Comparison of ENCODE assay signal across 18 cellular contexts in the genomic region with DNA sequence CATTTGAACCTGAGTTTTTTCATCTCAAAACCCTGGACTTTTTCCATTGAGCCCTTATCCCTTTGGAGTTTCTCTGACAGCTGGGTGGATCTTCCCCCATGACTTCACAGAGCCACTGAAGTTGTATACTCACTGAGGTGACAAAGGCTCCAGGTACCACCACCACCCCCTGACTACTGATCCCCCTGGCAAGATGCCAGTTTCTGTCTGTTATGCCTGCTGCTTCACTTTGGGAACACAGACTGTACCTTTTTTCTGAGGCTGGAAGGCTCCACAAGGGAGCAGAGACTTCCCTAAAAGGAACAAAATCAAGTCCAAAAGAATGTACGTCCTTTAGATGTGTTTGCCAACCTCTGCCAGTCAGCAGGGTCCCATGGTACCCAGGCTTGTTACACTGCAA.
DNase-seq lines count a peak whose midpoint lies in the region; ATAC-seq, FAIRE-seq and TF ChIP-seq lines count a peak whose summit lies in the region.
"Had no signal": no experiment of that assay in that cellular context is flagged by ENCODE, and none has a peak within 500 bp of the region (broad histone marks: within the 10 kb centered on the region; RNA-seq: fewer than 3 reads in every experiment).

No MANE protein-coding gene starts in this region.

- peaks cover 18% of the 10 kb centered on the region for H3K4me1 Mint-ChIP-seq in Caco-2 (ENCODE audit: low read depth, unreplicated experiment)
- peaks cover 13% of the 10 kb centered on the region for H3K4me1 Mint-ChIP-seq in astrocyte (ENCODE audit: low read depth, unreplicated experiment)
- H3K4me1 Mint-ChIP-seq: CD8-positive, alpha-beta memory T cell had no signal

- peaks cover 6% of the 10 kb centered on the region for H3K79me1 ChIP-seq in trophoblast cell (ENCODE audit: low read length)

- no peak overlapping the region for H2AK5ac ChIP-seq in trophoblast cell (ENCODE audit: low read length)

- in situ Hi-C loops in brain microvascular endothelial cell (cut with HindIII; ENCODE audit: low pct_ligation_motif_present, low sequenced_read_pairs), result no loop called here

- H3K9me3 ChIP-seq in Caco-2 (no peaks in the 10 kb centered on the region), HUES6 (ENCODE audit: control insufficient read depth, insufficient read depth, low read depth, low read length) (peaks cover 8% of the 10 kb centered on the region; the same call in 1 of the 2 replicates), astrocyte (ENCODE audit: insufficient read depth, low read depth, low read length) (peaks cover 1% of the 10 kb centered on the region), trophoblast cell (ENCODE audit: insufficient read depth, low read depth, low read length) (no peaks in the 10 kb centered on the region), prostate gland (no peaks in the 10 kb centered on the region)
- H3K9me3 ChIP-seq: MG63 had no signal

- no peak overlapping the region for H3K18ac ChIP-seq in trophoblast cell (ENCODE audit: low read length)

- H3K27me3 ChIP-seq in Caco-2 (replicated peaks; ENCODE audit: control insufficient read depth, insufficient read depth, low read length) (no peaks in the 10 kb centered on the region), HUES6 (ENCODE audit: control insufficient read depth, insufficient read depth, low read length) (no peaks in the 10 kb centered on the region), astrocyte (ENCODE audit: insufficient read depth, low read length) (no peaks in the 10 kb centered on the region), trophoblast cell (ENCODE audit: insufficient read depth, low read length) (no peaks in the 10 kb centered on the region), brain microvascular endothelial cell (replicated peaks) (no peaks in the 10 kb centered on the region), prostate gland (replicated peaks; ENCODE audit: insufficient read depth) (no peaks in the 10 kb centered on the region)
- H3K27me3 ChIP-seq: MG63 had no signal

- peak overlapping the region; percentile 64 for H2BK120ac ChIP-seq in trophoblast cell (ENCODE audit: insufficient read depth, low read length, poor library complexity)

- peak overlapping the region; percentile 55 for H3K14ac ChIP-seq in trophoblast cell (ENCODE audit: low read length)

- intact Hi-C loops in Caco-2 (cut with micrococcal nuclease; ENCODE audit: unreplicated experiment), result loop anchor here (1.0 kb wide), 2 partner anchors 14 to 75 kb away; no protein-coding TSS in a partner anchor
- intact Hi-C loops in prostate gland (cut with DNase I), result no loop called here

- H3K27me3 Mint-ChIP-seq in Caco-2 (ENCODE audit: insufficient read depth, unreplicated experiment) (no peaks in the 10 kb centered on the region), astrocyte (ENCODE audit: low read depth, unreplicated experiment) (no peaks in the 10 kb centered on the region)

- H3K4me3 Mint-ChIP-seq in Caco-2 (ENCODE audit: unreplicated experiment), result peak overlapping the region; percentile 19
- no peak overlapping the region for H3K4me3 Mint-ChIP-seq in astrocyte (ENCODE audit: unreplicated experiment)
- H3K4me3 Mint-ChIP-seq: CD8-positive, alpha-beta memory T cell; HFFc6 had no signal

- CTCF ChIA-PET in Caco-2 (lab: Charles Lee), result no interaction called here

- no peak for FAIRE-seq in astrocyte (lab: Jason Lieb, UNC)
- FAIRE-seq: GM12892 had no signal

- H2BK12ac ChIP-seq in trophoblast cell (ENCODE audit: low read length), result peak overlapping the region; percentile 15

- H3K9ac ChIP-seq in HUES6 (ENCODE audit: low read length), result peak overlapping the region; percentile 22
- H3K9ac ChIP-seq in astrocyte (ENCODE audit: low read length), result no peak overlapping the region
- no peak overlapping the region for H3K9ac ChIP-seq in trophoblast cell (ENCODE audit: low read length)

- POLR2A ChIA-PET in Caco-2 (lab: Charles Lee), result no interaction called here

- H3K4me2 ChIP-seq in astrocyte (ENCODE audit: low read length), result no peak overlapping the region
- no peak overlapping the region for H3K4me2 ChIP-seq in trophoblast cell (ENCODE audit: low read length)

- H4K12ac ChIP-seq in trophoblast cell (ENCODE audit: low read depth, low read length), result no peak overlapping the region

- WGBS in trophoblast cell (ENCODE audit: extremely low coverage, insufficient coverage, insufficient read length), result no CpG with 5 or more reads among the region's 1 CpG
- WGBS in prostate gland, result 33% methylated on average over 1 of the region's 1 CpG

- H3K36me3 Mint-ChIP-seq in Caco-2 (ENCODE audit: insufficient read depth, unreplicated experiment) (peaks cover 6% of the 10 kb centered on the region), astrocyte (ENCODE audit: low read depth, unreplicated experiment) (no peaks in the 10 kb centered on the region)
- H3K36me3 Mint-ChIP-seq: CD8-positive, alpha-beta memory T cell had no signal

- no peak overlapping the region for H3K4ac ChIP-seq in trophoblast cell (ENCODE audit: low read depth, low read length)

- TF ChIP-seq CTCF in Caco-2 (IDR thresholded peaks at IDR 0.05; ENCODE audit: insufficient read depth in 1 of 2, low read depth in 1 of 2, low read length in 1 of 2, severe bottlenecking in 1 of 2, unreplicated experiment in 1 of 2), result no peak
- no peak for TF ChIP-seq CTCF in astrocyte (IDR thresholded peaks at IDR 0.05; ENCODE audit: insufficient read depth, low read depth, low read length)
- TF ChIP-seq CTCF in brain microvascular endothelial cell (IDR thresholded peaks at IDR 0.05; ENCODE audit: low read depth, low read length, missing control alignments), result no peak
- TF ChIP-seq CTCF in prostate gland (IDR thresholded peaks at IDR 0.05), result no peak

- TF ChIP-seq POLR2A in prostate gland (IDR thresholded peaks at IDR 0.05), result no peak

- peak overlapping the region; percentile 66 for H4K91ac ChIP-seq in trophoblast cell (ENCODE audit: low read depth, low read length)

- H3K79me2 ChIP-seq in astrocyte (ENCODE audit: insufficient read depth, low read length), result no peaks in the 10 kb centered on the region
- H3K79me2 ChIP-seq in trophoblast cell (ENCODE audit: control insufficient read depth, insufficient read depth, low read length, poor library complexity), result no peaks in the 10 kb centered on the region

- peak overlapping the region; percentile 36 for H4K8ac ChIP-seq in trophoblast cell (ENCODE audit: low read depth, low read length)

- peak overlapping the region; percentile 22 for H2BK5ac ChIP-seq in trophoblast cell (ENCODE audit: low read depth, low read length, poor library complexity)

- H3K36me3 ChIP-seq in Caco-2 (ENCODE audit: control insufficient read depth, insufficient read depth, low read length) (no peaks in the 10 kb centered on the region), HUES6 (ENCODE audit: control insufficient read depth, insufficient read depth, low read length) (no peaks in the 10 kb centered on the region), astrocyte (ENCODE audit: insufficient read depth, low read length) (no peaks in the 10 kb centered on the region), trophoblast cell (ENCODE audit: control insufficient read depth in 1 of 2, insufficient read depth in 2 of 2, low read length in 2 of 2) (no peaks in the 10 kb centered on the region), brain microvascular endothelial cell (replicated peaks) (no peaks in the 10 kb centered on the region), prostate gland (no peaks in the 10 kb centered on the region)
- H3K36me3 ChIP-seq: MG63 had no signal

- H4K20me1 ChIP-seq in astrocyte (ENCODE audit: insufficient read depth, low read length), result no peaks in the 10 kb centered on the region

- H3K27ac Mint-ChIP-seq in Caco-2 (ENCODE audit: unreplicated experiment), result peak overlapping the region; percentile 66
- H3K27ac Mint-ChIP-seq in astrocyte (ENCODE audit: unreplicated experiment), result peak overlapping the region; percentile 63
- H3K27ac Mint-ChIP-seq: CD8-positive, alpha-beta memory T cell; HFFc6 had no signal

- H3K4me1 ChIP-seq in Caco-2, result peaks cover 43% of the 10 kb centered on the region
- peaks cover 31% of the 10 kb centered on the region for H3K4me1 ChIP-seq in HUES6 (ENCODE audit: control insufficient read depth, insufficient read depth, low read length)
- H3K4me1 ChIP-seq in astrocyte (ENCODE audit: insufficient read depth, low read length), result no peaks in the 10 kb centered on the region
- peaks cover 0 to 8% of the 10 kb centered on the region in 2 experiments for H3K4me1 ChIP-seq in trophoblast cell (ENCODE audit: control insufficient read depth in 1 of 2, insufficient read depth in 2 of 2, low read length in 2 of 2)
- H3K4me1 ChIP-seq in prostate gland (replicated peaks), result peaks cover 4% of the 10 kb centered on the region

- H2AFZ ChIP-seq in astrocyte (ENCODE audit: low read depth, low read length) (no peak overlapping the region), trophoblast cell (ENCODE audit: insufficient read depth, low read length, poor library complexity) (no peak overlapping the region)

- H3K9me3 Mint-ChIP-seq in Caco-2 (ENCODE audit: unreplicated experiment), result no peaks in the 10 kb centered on the region
- H3K9me3 Mint-ChIP-seq in astrocyte (ENCODE audit: unreplicated experiment), result peaks cover 4% of the 10 kb centered on the region

- ATAC-seq in GM21529 (IDR thresholded peaks at IDR 0.05; ENCODE audit: unreplicated experiment), result no peak
- ATAC-seq: Panc1 had no signal

- H3K27ac ChIP-seq in HUES6 (ENCODE audit: low read depth, low read length), result no peak overlapping the region
- no peak overlapping the region for H3K27ac ChIP-seq in astrocyte (ENCODE audit: low read depth, low read length)
- peak overlapping the region; percentile 12 for H3K27ac ChIP-seq in trophoblast cell (ENCODE audit: low read depth, low read length)
- H3K27ac ChIP-seq in brain microvascular endothelial cell, result no peak overlapping the region
- no peak overlapping the region for H3K27ac ChIP-seq in prostate gland

- DNase-seq in Caco-2 (no peak), astrocyte (ENCODE audit: low read depth) (no peak), trophoblast cell (no peak), brain microvascular endothelial cell (no peak), prostate gland (ENCODE audit: low spot score) (no peak)
- DNase-seq: CD8-positive, alpha-beta memory T cell; Karpas-422; MG63; NCI-H1092; NCI-H146; NCI-H2081; NCI-H446 treated with DMSO at 0.1 percent for 48 hours; T-helper 1 cell had no signal

- H3K4me3 ChIP-seq in Caco-2 (ENCODE audit: low read depth, low read length), result no peak overlapping the region
- no peak overlapping the region for H3K4me3 ChIP-seq in HUES6 (ENCODE audit: low read depth, low read length)
- no peak overlapping the region for H3K4me3 ChIP-seq in astrocyte (ENCODE audit: insufficient read depth, low read depth, low read length)
- H3K4me3 ChIP-seq in trophoblast cell (ENCODE audit: low read depth, low read length), result no peak overlapping the region
- no peak overlapping the region for H3K4me3 ChIP-seq in brain microvascular endothelial cell (ENCODE audit: low read depth, low read length)
- no peak overlapping the region for H3K4me3 ChIP-seq in prostate gland
- H3K4me3 ChIP-seq: MG63 had no signal

- BruUV-seq in Caco-2 (replicated peaks; lab: Mats Ljungman, UMichigan), result TSS peak; percentile 68

- H3K23ac ChIP-seq in trophoblast cell (ENCODE audit: low read length), result no peak overlapping the region
